Comparison of ENCODE assay signal across 13 cellular contexts in genomic region chr10:103417148-103417469, GRCh38. TPM values are rescaled to one million over a fixed set of nuclear protein-coding genes. Genes with fewer than 3 reads are reported as not detected.
A peak's percentile ranks its signal among the peaks of the same experiment; 100 is the strongest.
DNase-seq lines count a peak whose midpoint lies in the region; ATAC-seq and TF ChIP-seq lines count a peak whose summit lies in the region.
"Not testable (repeated sequence)": the region's sequence is repeated elsewhere in the genome, so short reads cannot be mapped to it uniquely, and the experiment has no call there.
"Had no signal": no experiment of that assay in that cellular context is flagged by ENCODE, and none has a peak within 500 bp of the region (broad histone marks: within the 10 kb centered on the region; RNA-seq: fewer than 3 reads in every experiment).

No MANE protein-coding gene starts in this region.

- not testable (repeated sequence) for BruUV-seq in OCI-LY7 (replicated peaks; lab: Mats Ljungman, UMichigan)

- intact Hi-C loops in CD14-positive monocyte (cut with micrococcal nuclease), result loop anchor here in 1 of 2 donors (1.0 kb wide), 1 partner anchor 68 kb away; no protein-coding TSS in a partner anchor
- intact Hi-C loops in OCI-LY7 (cut with micrococcal nuclease; ENCODE audit: unreplicated experiment), result loop anchor here (1.0 to 2.0 kb wide), 2 partner anchors 68 to 176 kb away; no protein-coding TSS in a partner anchor
- intact Hi-C loops in psoas muscle (cut with DNase I), result loop anchor here (2.0 to 10.0 kb wide), 4 partner anchors 65 to 268 kb away; no protein-coding TSS in a partner anchor

- CTCF ChIA-PET in HEK293 (lab: Yijun Ruan, JAX), result interaction anchor here (0.6 to 7.7 kb wide), 22 partner anchors 9 to 269 kb away, joined by 3 to 58 read pairs (median 4); no protein-coding TSS in a partner anchor
- CTCF ChIA-PET in OCI-LY7 (lab: Charles Lee; ENCODE audit: unreplicated experiment), result not testable (repeated sequence)

- ATAC-seq in psoas muscle, result not testable (repeated sequence)

- not testable (repeated sequence) for H3K9me2 ChIP-seq in OCI-LY7 (ENCODE audit: insufficient read depth, low read length)

- H3K4me3 Mint-ChIP-seq in CD14-positive monocyte; brain; glutamatergic neuron (ENCODE audit: unreplicated experiment): not testable (repeated sequence)

- POLR2A ChIA-PET in HEK293 (lab: Yijun Ruan, JAX); OCI-LY7 (lab: Charles Lee): not testable (repeated sequence)

- 89 to 94% (median 92%) methylated on average over 5 of the region's 5 CpGs for WGBS in psoas muscle, 3 donors

- H3K4me1 ChIP-seq in HEK293 (ENCODE audit: control insufficient read depth, insufficient read depth, low read length); OCI-LY7 (ENCODE audit: insufficient read depth, low read length, poor library complexity, severe bottlenecking); psoas muscle: not testable (repeated sequence)

- not testable (repeated sequence) for DNase-seq in CD14-positive monocyte (ENCODE audit: low spot score); OCI-LY7 (ENCODE audit: low spot score); glutamatergic neuron; psoas muscle

- H3K4me1 Mint-ChIP-seq in CD14-positive monocyte; brain; glutamatergic neuron (ENCODE audit: low read depth, unreplicated experiment): not testable (repeated sequence)

- H3K36me3 ChIP-seq in HEK293 (ENCODE audit: control insufficient read depth in 2 of 2, insufficient read depth in 1 of 2, low read length in 2 of 2) (peaks cover 58 to 90% of the 10 kb centered on the region in 2 experiments), OCI-LY7 (ENCODE audit: insufficient read depth, low read length) (peaks cover 96% of the 10 kb centered on the region), psoas muscle (ENCODE audit: insufficient read depth in 1 of 2, low read depth in 1 of 2) (peaks cover 38 to 98% of the 10 kb centered on the region in 2 donors)

- not testable (repeated sequence) for H3K4me2 ChIP-seq in OCI-LY7 (ENCODE audit: low read length)

- not testable (repeated sequence) for H3K27ac Mint-ChIP-seq in CD14-positive monocyte; brain; glutamatergic neuron (ENCODE audit: unreplicated experiment)

- TF ChIP-seq CTCF in CD14-positive monocyte (IDR thresholded peaks at IDR 0.05) (peak; percentile 49), HEK293 (tag by site-specific recombination; IDR thresholded peaks at IDR 0.05) (0 out of 2 replicates have a peak, but pooled peaks have one; percentile 0), OCI-LY7 (conservative IDR thresholded peaks at IDR 0.05; ENCODE audit: low read length) (peak; percentile 38; the same call in 1 of the 2 replicates), VCaP (conservative IDR thresholded peaks at IDR 0.05) (peak; percentile 36; the same call in 1 of the 2 replicates), brain (conservative IDR thresholded peaks at IDR 0.05) (peak; percentile 50 to 57), glutamatergic neuron (IDR thresholded peaks at IDR 0.05; ENCODE audit: partially characterized antibody, unreplicated experiment) (peak; percentile 42), psoas muscle (IDR thresholded peaks at IDR 0.05) (peak; percentile 2)

- H2AFZ ChIP-seq in OCI-LY7 (ENCODE audit: low read length), result not testable (repeated sequence)

- not testable (repeated sequence) for H3K79me2 ChIP-seq in OCI-LY7 (ENCODE audit: insufficient read depth, low read depth, low read length)

- not testable (repeated sequence) for H4K20me1 ChIP-seq in OCI-LY7 (ENCODE audit: insufficient read depth, low read length)

- H3K36me3 Mint-ChIP-seq in CD14-positive monocyte, result peaks cover 81 to 93% of the 10 kb centered on the region in 2 donors
- H3K36me3 Mint-ChIP-seq in brain, result peaks cover 74% of the 10 kb centered on the region
- H3K36me3 Mint-ChIP-seq in glutamatergic neuron (ENCODE audit: unreplicated experiment), result not testable (repeated sequence)

- not testable (repeated sequence) for H3K27ac ChIP-seq in HEK293 (ENCODE audit: extremely low read depth, low read depth, low read length); OCI-LY7 (ENCODE audit: low read depth, low read length, poor library complexity, severe bottlenecking); VCaP; psoas muscle

- H3K9me3 ChIP-seq in HEK293 (ENCODE audit: control insufficient read depth, insufficient read depth, low read depth, low read length); OCI-LY7 (ENCODE audit: low read length); psoas muscle: not testable (repeated sequence)

- not testable (repeated sequence) for H3K27me3 ChIP-seq in psoas muscle (ENCODE audit: insufficient read depth in 3 of 3, low read length in 2 of 3)

- not testable (repeated sequence) for H3K27me3 Mint-ChIP-seq in CD14-positive monocyte (ENCODE audit: low read depth in 3 of 3); brain; glutamatergic neuron (ENCODE audit: unreplicated experiment)

- H3K4me3 ChIP-seq in HEK293 (ENCODE audit: low read depth, low read length); OCI-LY7 (ENCODE audit: low read depth, low read length, poor library complexity, severe bottlenecking); psoas muscle: not testable (repeated sequence)

- not testable (repeated sequence) for H3K9me3 Mint-ChIP-seq in CD14-positive monocyte; brain; glutamatergic neuron (ENCODE audit: unreplicated experiment)

RNA-seq across cellular contexts. Expression of gene PDCD11, which starts 20.7 kb away (rescaled TPM):
- 1 to 10 TPM; 2.9 to 3.3 TPM for polyA plus RNA-seq in CD14-positive monocyte
- 54.5 and 62.9 TPM in 2 replicates for total RNA-seq in OCI-LY7 (2014; rRNA removed; shearing (Covaris generic))
- 64.4 and 68.4 TPM in 2 replicates for total RNA-seq in OCI-LY7 (2022)
- polyA plus RNA-seq in brain (ENCODE audit: insufficient read depth, low read depth, low replicate concordance), result 18.0 TPM
- total RNA-seq in glutamatergic neuron (ENCODE audit: unreplicated experiment), result 73.2 TPM
- 10 to 100 TPM; 14.5 to 34.7 (median 25.0) TPM for total RNA-seq in psoas muscle
- 10 to 100 TPM; 13.1 to 34.0 (median 19.1) TPM for polyA plus RNA-seq in psoas muscle

RNA-seq across cellular contexts. Expression of gene ATP5MK, which starts 20.8 kb away (rescaled TPM):
- polyA plus RNA-seq in CD14-positive monocyte (100 to 1,000 TPM; 529 to 531 TPM), brain (ENCODE audit: insufficient read depth, low read depth, low replicate concordance) (383 TPM), psoas muscle (1,000 to 10,000 TPM; 1,165 to 1,454 (median 1,440) TPM)
- total RNA-seq in OCI-LY7 (2014; rRNA removed; shearing (Covaris generic)), result 74.7 and 117 TPM in 2 replicates
- total RNA-seq in OCI-LY7 (2022) (276 and 307 TPM in 2 replicates), glutamatergic neuron (ENCODE audit: unreplicated experiment) (330 TPM), psoas muscle (100 to 1,000 TPM; 573 to 670 (median 643) TPM)

RNA-seq across cellular contexts. Expression of gene CALHM2, which starts 35.1 kb away (rescaled TPM):
- polyA plus RNA-seq in CD14-positive monocyte (10 to 100 TPM; 48.4 to 66.5 TPM), brain (ENCODE audit: insufficient read depth, low read depth, low replicate concordance) (29.1 TPM), psoas muscle (1 to 10 TPM; 6.3 to 7.8 (median 7.5) TPM)
- total RNA-seq in OCI-LY7 (2014; rRNA removed; shearing (Covaris generic)), result not detected in 2 replicates
- total RNA-seq in OCI-LY7 (2022) (not detected in 2 replicates), glutamatergic neuron (ENCODE audit: unreplicated experiment) (0.44 TPM), psoas muscle (1 to 10 TPM; 6.5 to 9.3 (median 7.3) TPM)
- total RNA-seq: H9 had no signal

RNA-seq across cellular contexts. Expression of gene CALHM1, which starts 41.6 kb away (rescaled TPM):
- polyA plus RNA-seq in CD14-positive monocyte (not detected), brain (ENCODE audit: insufficient read depth, low read depth, low replicate concordance) (0.37 TPM), psoas muscle (not detected)
- not detected in 2 replicates for total RNA-seq in OCI-LY7 (2014; rRNA removed; shearing (Covaris generic))
- total RNA-seq in OCI-LY7 (2022) (0.13 and 0.18 TPM in 2 replicates), glutamatergic neuron (ENCODE audit: unreplicated experiment) (not detected), psoas muscle (not detected)
- total RNA-seq: Caco-2; CD8-positive, alpha-beta T cell; GM23338; H4 had no signal
- polyA plus RNA-seq: AG04450 had no signal

RNA-seq across cellular contexts. Expression of gene TAF5, which starts 49.3 kb away (rescaled TPM):
- polyA plus RNA-seq in CD14-positive monocyte, result 1 to 10 TPM; 1.0 to 2.4 TPM
- 15.9 and 20.2 TPM in 2 replicates for total RNA-seq in OCI-LY7 (2014; rRNA removed; shearing (Covaris generic))
- total RNA-seq in OCI-LY7 (2022), result 17.6 and 17.8 TPM in 2 replicates
- polyA plus RNA-seq in brain (ENCODE audit: insufficient read depth, low read depth, low replicate concordance), result 4.3 TPM
- total RNA-seq in glutamatergic neuron (ENCODE audit: unreplicated experiment), result 6.9 TPM
- 1 to 10 TPM; 3.2 to 4.5 (median 3.8) TPM for total RNA-seq in psoas muscle
- polyA plus RNA-seq in psoas muscle, result 1 to 10 TPM; 2.9 to 5.2 (median 4.2) TPM

Comparison
In these comparisons a context has a peak if more than half of its experiments do, and no peak if none do; other contexts are left out.
1. CTCF ChIP-seq: peak in every context shown above with its lines; median percentile 54 in brain; 49 in CD14-positive monocyte; 42 in glutamatergic neuron; 38 in OCI-LY7; 36 in VCaP; 2 in psoas muscle; 0 in HEK293.